Comparison of ENCODE assay signal across 17 cellular contexts in the genomic region with DNA sequence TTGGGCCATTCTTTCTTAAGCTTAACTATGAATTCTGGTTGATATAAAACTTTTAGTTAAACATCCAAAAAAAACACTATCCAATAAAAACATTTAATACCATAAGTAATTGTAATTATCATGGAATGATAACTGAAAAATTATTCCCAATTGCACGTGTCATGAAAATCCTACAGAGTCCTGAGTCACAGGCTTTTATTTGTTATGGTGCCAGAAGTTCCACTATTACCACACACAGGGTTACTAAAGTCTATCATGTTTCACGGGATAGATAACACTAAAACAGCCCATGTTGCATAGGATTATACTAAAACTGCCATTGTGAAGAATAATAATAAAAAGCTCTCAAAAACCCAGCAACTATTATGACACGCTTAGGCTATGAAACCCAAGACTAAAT.
DNase-seq lines count a peak whose midpoint lies in the region; ATAC-seq and TF ChIP-seq lines count a peak whose summit lies in the region.
"Had no signal": no experiment of that assay in that cellular context is flagged by ENCODE, and none has a peak within 500 bp of the region (broad histone marks: within the 10 kb centered on the region; RNA-seq: fewer than 3 reads in every experiment).

No MANE protein-coding gene starts in this region.

- H3K9me3 ChIP-seq in PC-3 (ENCODE audit: low read length) = no peaks in the 10 kb centered on the region
- H3K9me3 ChIP-seq: HAP-1, SJSA1 had no signal

- in situ Hi-C loops in GM13977 (cut with MboI; ENCODE audit: low pct_unique_long_range_greater_than_20kb, low sequenced_read_pairs, unreplicated experiment) = no loop called here

- H3K27ac ChIP-seq in PC-3 (ENCODE audit: low read length) (no peak overlapping the region), foreskin keratinocyte (no peak overlapping the region)
- H3K27ac ChIP-seq: SJSA1 had no signal

- H2AFZ ChIP-seq in PC-3 (ENCODE audit: low read length) = no peak overlapping the region

- no peaks in the 10 kb centered on the region for H4K20me1 ChIP-seq in PC-3 (ENCODE audit: low read length)

- BruUV-seq in PC-3 (replicated peaks; lab: Mats Ljungman, UMichigan) = no TSS peak

- TF ChIP-seq CTCF in PC-3 (conservative IDR thresholded peaks at IDR 0.05; ENCODE audit: low read depth, low read length) = no peak
- TF ChIP-seq CTCF in epithelial cell of esophagus (IDR thresholded peaks at IDR 0.05; ENCODE audit: insufficient read depth, low read depth, low read length, missing control alignments) = no peak
- TF ChIP-seq CTCF in foreskin keratinocyte (conservative IDR thresholded peaks at IDR 0.05) = no peak
- no peak for TF ChIP-seq CTCF in GM13977 (IDR thresholded peaks at IDR 0.05; ENCODE audit: extremely low read depth, insufficient read depth, missing control alignments)

- intact Hi-C loops in PC-3 (cut with micrococcal nuclease) = no loop called here

- no peak overlapping the region for H3K9ac ChIP-seq in PC-3 (ENCODE audit: low read length)

- H3K4me1 ChIP-seq in PC-3 (ENCODE audit: insufficient read depth, low read length) (peaks cover 25% of the 10 kb centered on the region), foreskin keratinocyte (peaks cover 13% of the 10 kb centered on the region)
- H3K4me1 ChIP-seq: SJSA1 had no signal

- CTCF ChIA-PET in PC-3 (lab: Charles Lee) = no interaction called here

- no peak overlapping the region for H3K4me2 ChIP-seq in PC-3 (ENCODE audit: low read length)

- no peaks in the 10 kb centered on the region for H3K9me2 ChIP-seq in PC-3 (replicated peaks; ENCODE audit: low read length)

- no peaks in the 10 kb centered on the region for H3F3A ChIP-seq in PC-3 (ENCODE audit: low read length, unreplicated experiment)

- POLR2A ChIA-PET in PC-3 (lab: Charles Lee; ENCODE audit: unreplicated experiment) = no interaction called here

- no peaks in the 10 kb centered on the region for H3K36me3 ChIP-seq in PC-3 (ENCODE audit: low read depth, low read length)
- H3K36me3 ChIP-seq: HAP-1, SJSA1 had no signal

- H3K27me3 ChIP-seq in PC-3 (ENCODE audit: low read length) = no peaks in the 10 kb centered on the region
- H3K27me3 ChIP-seq in foreskin keratinocyte = no peaks in the 10 kb centered on the region
- H3K27me3 ChIP-seq: SJSA1 had no signal

- H3K4me3 ChIP-seq in PC-3 (ENCODE audit: low read length) = no peak overlapping the region
- H3K4me3 ChIP-seq in epithelial cell of esophagus (ENCODE audit: low read length) = no peak overlapping the region
- H3K4me3 ChIP-seq: HAP-1, SJSA1 had no signal

- DNase-seq in ELR (ENCODE audit: low read depth) = peak; percentile 25
- DNase-seq in PC-3 = peak; percentile 20
- peak; percentile 55 for DNase-seq in epithelial cell of esophagus (ENCODE audit: low read depth)
- no peak for DNase-seq in foreskin keratinocyte
- DNase-seq in SK-N-DZ (ENCODE audit: low spot score) = no peak
- no peak for DNase-seq in GM13977 (ENCODE audit: low spot score)
- no peak for DNase-seq in ureter (ENCODE audit: low spot score)
- no peak for DNase-seq in SIG-M5 treated with dmso at 0.1 percent for 504 hours (lab: John Stamatoyannopoulos, UW; ENCODE audit: unreplicated experiment)
- DNase-seq: DMS79, Kasumi-1, NCI-H1105 treated with DMSO at 0.1 percent for 48 hours, NCI-H1694 treated with DMSO at 0.1 percent for 48 hours, NCI-H2227 treated with DMSO at 0.1 percent for 48 hours, NCI-H524, NCI-H82 had no signal

- H3K79me2 ChIP-seq in PC-3 (ENCODE audit: low read length) = no peaks in the 10 kb centered on the region

- ATAC-seq in PC-3 = no peak
- peak; percentile 18 for ATAC-seq in foreskin keratinocyte

Comparison
In these comparisons a context has a peak if more than half of its experiments do, and no peak if none do; other contexts are left out.
1. DNase-seq: peak in ELR (single experiment), PC-3 (single experiment) and epithelial cell of esophagus (single experiment); none in foreskin keratinocyte (0 of 2), SK-N-DZ (single experiment), GM13977 (single experiment), ureter (single experiment) and SIG-M5 treated with dmso at 0.1 percent for 504 hours (single experiment).